11 cellular contexts compared by ENCODE assay signal in the genomic region with DNA sequence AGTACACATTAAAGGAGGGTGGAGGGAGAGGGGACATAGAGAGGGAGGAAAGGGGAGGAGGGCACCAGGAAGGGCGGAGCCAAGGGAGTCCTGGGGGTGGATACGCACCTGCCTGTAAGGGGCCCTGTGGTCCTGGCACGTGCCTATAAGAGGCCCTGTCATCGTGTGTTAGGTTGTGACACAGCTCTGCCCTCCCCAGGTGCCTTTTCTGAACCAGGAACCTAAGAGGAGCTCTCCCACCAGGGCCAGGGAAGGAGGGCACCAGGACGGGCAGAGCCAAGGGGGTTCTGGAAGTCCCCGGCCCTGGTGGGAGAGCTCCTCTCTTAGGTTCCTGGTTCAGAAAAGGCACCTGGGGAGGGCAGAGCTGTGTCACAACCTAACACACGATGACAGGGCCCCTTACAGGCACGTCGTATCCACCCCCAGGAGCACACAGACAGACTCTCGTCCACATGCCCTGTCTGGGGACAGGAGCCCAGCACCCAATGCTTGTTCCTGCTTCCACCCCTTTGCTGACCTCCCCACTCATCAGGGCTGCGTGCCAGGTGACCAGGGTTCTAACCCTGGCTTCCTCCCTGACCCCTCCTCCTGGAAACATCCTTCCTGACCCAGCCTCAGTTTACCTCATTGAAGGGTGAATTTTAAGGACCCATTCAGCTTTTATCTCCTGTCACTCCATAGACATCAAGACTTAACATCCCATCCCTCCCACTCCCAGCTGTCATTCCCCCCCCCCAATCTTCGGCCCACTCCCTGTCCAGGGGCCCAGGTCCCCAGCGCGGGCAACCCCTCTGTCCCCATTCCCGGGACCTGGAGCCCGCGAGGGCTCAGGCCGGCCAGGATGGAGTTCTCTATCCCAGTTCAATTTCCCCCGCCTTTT. TPM values are rescaled to one million over a fixed set of nuclear protein-coding genes. Genes with fewer than 3 reads are reported as not detected.
DNase-seq lines count a peak whose midpoint lies in the region; ATAC-seq and TF ChIP-seq lines count a peak whose summit lies in the region.
"Had no signal": no experiment of that assay in that cellular context is flagged by ENCODE, and none has a peak within 500 bp of the region (broad histone marks: within the 10 kb centered on the region; RNA-seq: fewer than 3 reads in every experiment).

No MANE protein-coding gene starts in this region.

- no peak overlapping the region for H3K4me3 Mint-ChIP-seq in activated CD8-positive, alpha-beta T cell treated with anti-CD3 and anti-CD28 coated beads, Interleukin-2, amount 10 ng/mL, durations not matched to agents 7 days and 5 days

- H3K36me3 Mint-ChIP-seq in activated CD8-positive, alpha-beta T cell treated with anti-CD3 and anti-CD28 coated beads, Interleukin-2, amount 10 ng/mL, durations not matched to agents 7 days and 5 days (ENCODE audit: low read depth): no peaks in the 10 kb centered on the region

- peak in 5 of 10 donors; percentile 4 to 27 (median 19) for DNase-seq in dorsolateral prefrontal cortex
- no peak for DNase-seq in COR-L47 (lab: John Stamatoyannopoulos, UW)
- DNase-seq in activated CD8-positive, alpha-beta T cell treated with anti-CD3 and anti-CD28 coated beads, Interleukin-2, amount 10 ng/mL, durations not matched to agents 7 days and 5 days: no peak
- DNase-seq: DND-41; GOT3; NCI-H510A; stimulated activated CD4-positive, alpha-beta T cell treated with anti-CD3 and anti-CD28 coated beads, Interleukin-4, amount 100 ng/mL, for 4 hours had no signal

- H3K4me1 ChIP-seq in HUES64 (ENCODE audit: insufficient read depth, low read length) (no peaks in the 10 kb centered on the region), muscle layer of colon (ENCODE audit: insufficient read depth, low read length) (peaks cover 8% of the 10 kb centered on the region), subcutaneous abdominal adipose tissue (ENCODE audit: control insufficient read depth in 5 of 5, insufficient read depth in 5 of 5, low read length in 5 of 5) (peaks cover 0 to 22% (median 16%) of the 10 kb centered on the region in 5 donors)

- H3K36me3 ChIP-seq in HUES64 (ENCODE audit: insufficient read depth, low read length) (no peaks in the 10 kb centered on the region), muscle layer of colon (ENCODE audit: insufficient read depth, low read length) (no peaks in the 10 kb centered on the region), subcutaneous abdominal adipose tissue (ENCODE audit: control insufficient read depth in 5 of 5, insufficient read depth in 5 of 5, low read length in 5 of 5) (no peaks in the 10 kb centered on the region)

- TF ChIP-seq CTCF in dorsolateral prefrontal cortex (IDR thresholded peaks at IDR 0.05 in 54 of 56, conservative IDR thresholded peaks at IDR 0.05 in 2 of 56; ENCODE audit: low read depth in 1 of 56, partially characterized antibody in 56 of 56): no peak

- H3K27ac ChIP-seq in HUES64 (ENCODE audit: low read depth, low read length) (no peak overlapping the region), dorsolateral prefrontal cortex (peak overlapping the region in 3 of 59 donors; percentile 70 to 79 (median 76)), muscle layer of colon (ENCODE audit: low read depth, low read length) (no peak overlapping the region), subcutaneous abdominal adipose tissue (ENCODE audit: low read depth, low read length) (no peak overlapping the region)

- no peaks in the 10 kb centered on the region for H3K9me3 ChIP-seq in HUES64 (ENCODE audit: insufficient read depth, low read depth, low read length)
- H3K9me3 ChIP-seq in muscle layer of colon (ENCODE audit: low read length): no peaks in the 10 kb centered on the region
- no peaks in the 10 kb centered on the region for H3K9me3 ChIP-seq in subcutaneous abdominal adipose tissue (ENCODE audit: control insufficient read depth in 5 of 5, low read length in 5 of 5)

- POLR2A ChIA-PET in activated CD8-positive, alpha-beta T cell treated with anti-CD3 and anti-CD28 coated beads, Interleukin-2, amount 10 ng/mL, durations not matched to agents 7 days and 5 days (lab: Charles Lee): interaction anchor here (0.7 kb wide), 1 partner anchor 663 kb away, joined by 4 read pairs; no protein-coding TSS in a partner anchor

- no peak overlapping the region for H3K27ac Mint-ChIP-seq in activated CD8-positive, alpha-beta T cell treated with anti-CD3 and anti-CD28 coated beads, Interleukin-2, amount 10 ng/mL, durations not matched to agents 7 days and 5 days

- H3K4me3 ChIP-seq in HUES64 (ENCODE audit: low read length) (peak overlapping the region; percentile 63), dorsolateral prefrontal cortex (peak overlapping the region; percentile 45 to 78 (median 65)), muscle layer of colon (ENCODE audit: low read depth in 1 of 2, low read length in 2 of 2) (peak overlapping the region; percentile 53 to 64), subcutaneous abdominal adipose tissue (ENCODE audit: low read depth in 1 of 5, low read length in 5 of 5) (peak overlapping the region in 4 of 5 donors; percentile 63 to 71 (median 69))

- H3K27me3 Mint-ChIP-seq in activated CD8-positive, alpha-beta T cell treated with anti-CD3 and anti-CD28 coated beads, Interleukin-2, amount 10 ng/mL, durations not matched to agents 7 days and 5 days (ENCODE audit: low read depth): peaks cover 14% of the 10 kb centered on the region

- no peak for ATAC-seq in GM21381 (IDR thresholded peaks at IDR 0.05; ENCODE audit: unreplicated experiment)
- ATAC-seq in activated CD8-positive, alpha-beta T cell treated with anti-CD3 and anti-CD28 coated beads, Interleukin-2, amount 10 ng/mL, durations not matched to agents 7 days and 5 days: no peak

- H3K9ac ChIP-seq in HUES64 (ENCODE audit: low read depth, low read length) (no peak overlapping the region), muscle layer of colon (ENCODE audit: low read length) (no peak overlapping the region), subcutaneous abdominal adipose tissue (ENCODE audit: low read length in 5 of 5) (no peak overlapping the region)

- no peaks in the 10 kb centered on the region for H3K4me1 Mint-ChIP-seq in activated CD8-positive, alpha-beta T cell treated with anti-CD3 and anti-CD28 coated beads, Interleukin-2, amount 10 ng/mL, durations not matched to agents 7 days and 5 days (ENCODE audit: low read depth)

- CTCF ChIA-PET in activated CD8-positive, alpha-beta T cell treated with anti-CD3 and anti-CD28 coated beads, Interleukin-2, amount 10 ng/mL, durations not matched to agents 7 days and 5 days (lab: Charles Lee): no interaction called here

- H3K27me3 ChIP-seq in HUES64 (ENCODE audit: insufficient read depth, low read length) (peaks cover 36% of the 10 kb centered on the region), dorsolateral prefrontal cortex (peaks cover 0 to 16% (median 0%) of the 10 kb centered on the region in 45 donors), muscle layer of colon (ENCODE audit: control insufficient read depth in 1 of 2, insufficient read depth in 2 of 2, low read length in 2 of 2) (peaks cover 0 to 15% of the 10 kb centered on the region in 2 donors), subcutaneous abdominal adipose tissue (ENCODE audit: control insufficient read depth in 5 of 5, insufficient read depth in 4 of 5, low read length in 5 of 5) (peaks cover 0 to 24% (median 18%) of the 10 kb centered on the region in 5 donors)

- 54% methylated on average over 19 of the region's 19 CpGs for WGBS in HUES64

- H3K9me3 Mint-ChIP-seq in activated CD8-positive, alpha-beta T cell treated with anti-CD3 and anti-CD28 coated beads, Interleukin-2, amount 10 ng/mL, durations not matched to agents 7 days and 5 days (ENCODE audit: insufficient read depth): no peaks in the 10 kb centered on the region

- intact Hi-C loops in dorsolateral prefrontal cortex (cut with DNase I): loop anchor here in 1 of 2 donors (10.0 kb wide), 1 partner anchor 290 kb away; no protein-coding TSS in a partner anchor

RNA-seq across cellular contexts. Expression of a gene that starts 12.9 kb away (rescaled TPM):
- 35.5 TPM for polyA plus RNA-seq in HUES64 (2013, experiment 1 of 2)
- polyA plus RNA-seq in HUES64 (2013, experiment 2 of 2): 33.1 TPM
- total RNA-seq in dorsolateral prefrontal cortex: 1,000 to 10,000 TPM in 2 of 120 experiments, 100 to 1,000 TPM in 118; 171 to 1,128 (median 638) TPM
- total RNA-seq in activated CD8-positive, alpha-beta T cell treated with anti-CD3 and anti-CD28 coated beads, Interleukin-2, amount 10 ng/mL, durations not matched to agents 7 days and 5 days: not detected

Comparison
In these comparisons a context has a peak if more than half of its experiments do, and no peak if none do; other contexts are left out.
1. RNA of a gene that starts 12.9 kb away (total RNA-seq): 171 to 1,128 TPM in dorsolateral prefrontal cortex; not detected in activated CD8-positive, alpha-beta T cell treated with anti-CD3 and anti-CD28 coated beads, Interleukin-2, amount 10 ng/mL, durations not matched to agents 7 days and 5 days; every median in the first group is over 100 times any median in the second.
2. Peak in every context shown above with its lines, with median percentiles within 50 percentile points of each other: H3K4me3 ChIP-seq.